In genomic region chr6:26550250-26550993, GRCh38 we compare ENCODE assay signal across 1 cellular context.
TF ChIP-seq lines count a peak whose summit lies in the region.

No MANE protein-coding gene starts in this region.

TF ChIP-seq in HepG2, 621 proteins besides CTCF, POLR2A, EP300 and RAD21 (continued from another document and continues in another):
- peak; percentile 81 for TF ChIP-seq ARID5B (CRISPR knock-in tag; IDR thresholded peaks at IDR 0.05)
- peak; percentile 70; the same call in 1 of the 2 replicates for TF ChIP-seq IRF1 (CRISPR knock-in tag; IDR thresholded peaks at IDR 0.05; ENCODE audit: low read depth)
- no peak for TF ChIP-seq ZNF562 (CRISPR knock-in tag; IDR thresholded peaks at IDR 0.05; ENCODE audit: borderline replicate concordance)
- TF ChIP-seq SMAD3 (CRISPR knock-in tag; IDR thresholded peaks at IDR 0.05) = no peak
- no peak for TF ChIP-seq HOXA9 (CRISPR knock-in tag; IDR thresholded peaks at IDR 0.05; ENCODE audit: borderline replicate concordance)
- TF ChIP-seq ATF4 (CRISPR knock-in tag; IDR thresholded peaks at IDR 0.05) = 0 out of 4 replicates have a peak, but pooled peaks of 1 of the 2 experiments have one; percentile 8
- no peak for TF ChIP-seq HMG20B (CRISPR knock-in tag; conservative IDR thresholded peaks at IDR 0.05)
- TF ChIP-seq PREB (CRISPR knock-in tag; IDR thresholded peaks at IDR 0.05) = no peak
- 0 out of 2 replicates have a peak, but pooled peaks have one; percentile 86 for TF ChIP-seq KDM4B (CRISPR knock-in tag; IDR thresholded peaks at IDR 0.05)
- TF ChIP-seq ZHX1 (CRISPR knock-in tag; IDR thresholded peaks at IDR 0.05; ENCODE audit: low read depth) = 0 out of 2 replicates have a peak, but pooled peaks have one; percentile 45
- TF ChIP-seq TFE3 (CRISPR knock-in tag; IDR thresholded peaks at IDR 0.05) = no peak; the same call in 1 of the 2 replicates
- no peak for TF ChIP-seq ZNF230 (CRISPR knock-in tag; IDR thresholded peaks at IDR 0.05)
- TF ChIP-seq ERF (CRISPR knock-in tag; IDR thresholded peaks at IDR 0.05) = peak; percentile 76
- no peak for TF ChIP-seq STAT6 (CRISPR knock-in tag; IDR thresholded peaks at IDR 0.05; ENCODE audit: borderline replicate concordance)
- peak; percentile 36; the same call in 1 of the 2 replicates for TF ChIP-seq RCOR2 (CRISPR knock-in tag; IDR thresholded peaks at IDR 0.05)
- peak; percentile 71; the same call in 1 of the 2 replicates for TF ChIP-seq RFXANK (CRISPR knock-in tag; IDR thresholded peaks at IDR 0.05)
- TF ChIP-seq ZBTB10 (CRISPR knock-in tag; IDR thresholded peaks at IDR 0.05; ENCODE audit: borderline replicate concordance) = no peak
- no peak for TF ChIP-seq ZNF143 (CRISPR knock-in tag; IDR thresholded peaks at IDR 0.05)
- no peak for TF ChIP-seq ZNF468 (CRISPR knock-in tag; IDR thresholded peaks at IDR 0.05)
- peak; percentile 60 for TF ChIP-seq NR2F6 (IDR thresholded peaks at IDR 0.05)
- peak; percentile 90 for TF ChIP-seq NR2F6 (CRISPR knock-in tag; IDR thresholded peaks at IDR 0.05)
- TF ChIP-seq ZFP62 (CRISPR knock-in tag; IDR thresholded peaks at IDR 0.05) = no peak
- peak; percentile 38; the same call in 1 of the 2 replicates for TF ChIP-seq ZBTB8A (CRISPR knock-in tag; IDR thresholded peaks at IDR 0.05; ENCODE audit: borderline replicate concordance, low read depth)
- TF ChIP-seq SNAPC2 (CRISPR knock-in tag; IDR thresholded peaks at IDR 0.05) = no peak
- TF ChIP-seq SP1 (IDR thresholded peaks at IDR 0.05) = no peak
- peak; percentile 73 for TF ChIP-seq SP1 (CRISPR knock-in tag; IDR thresholded peaks at IDR 0.05)
- TF ChIP-seq ZNF713 (CRISPR knock-in tag; IDR thresholded peaks at IDR 0.05) = no peak; the same call in 1 of the 2 replicates
- no peak for TF ChIP-seq ZNF24 (IDR thresholded peaks at IDR 0.05)
- TF ChIP-seq RERE (CRISPR knock-in tag; IDR thresholded peaks at IDR 0.05; ENCODE audit: low read depth) = no peak
- no peak for TF ChIP-seq GTF3A (CRISPR knock-in tag; conservative IDR thresholded peaks at IDR 0.05)
- peak; percentile 78; the same call in 1 of the 2 replicates for TF ChIP-seq ZNF256 (CRISPR knock-in tag; conservative IDR thresholded peaks at IDR 0.05)
- TF ChIP-seq MTF1 (CRISPR knock-in tag; IDR thresholded peaks at IDR 0.05) = no peak
- peak; percentile 74; the same call in 1 of the 2 replicates for TF ChIP-seq MTA1 (CRISPR knock-in tag; IDR thresholded peaks at IDR 0.05; ENCODE audit: borderline replicate concordance)
- TF ChIP-seq ZNF772 (CRISPR knock-in tag; IDR thresholded peaks at IDR 0.05) = peak; percentile 50; the same call in 1 of the 2 replicates
- no peak for TF ChIP-seq DNMT3B (CRISPR knock-in tag; conservative IDR thresholded peaks at IDR 0.05)
